22 cellular contexts compared by ENCODE assay signal in genomic region chrX:445727-446126, GRCh38.
"Had no signal": no experiment of that assay in that cellular context is flagged by ENCODE, and none has a peak within 500 bp of the region (broad histone marks: within the 10 kb centered on the region; RNA-seq: fewer than 3 reads in every experiment).

No MANE protein-coding gene starts in this region.

- H3K36me3 ChIP-seq: breast epithelium, heart right ventricle, uterus had no signal

- H3K27me3 ChIP-seq: testis, uterus had no signal

- H3K4me3 Mint-ChIP-seq: activated B cell treated with CpG ODN at 0.5 μM for 24 hours; activated CD4-positive, alpha-beta T cell treated with anti-CD3 and anti-CD28 coated beads for 36 hours; activated naive CD4-positive, alpha-beta T cell treated with anti-CD3 and anti-CD28 coated beads for 36 hours; activated naive CD8-positive, alpha-beta T cell treated with anti-CD3 and anti-CD28 coated beads, Interleukin-2, amount 10 ng/mL, durations not matched to agents 7 days and 5 days; activated T-cell treated with anti-CD3 and anti-CD28 coated beads, Interleukin-2, amount 50 U/mL, for 72 hours; memory B cell had no signal

- DNase-seq: activated B cell treated with CpG ODN at 0.5 μM for 24 hours; activated CD4-positive, alpha-beta T cell treated with anti-CD3 and anti-CD28 coated beads for 36 hours; activated CD4-positive, alpha-beta T cell treated with anti-CD3 and anti-CD28 coated beads, Interleukin-2, amount 50 U/mL, for 48 hours; activated effector memory CD4-positive, alpha-beta T cell treated with Interleukin-2 at 50 U/mL for 16 hours; activated naive CD4-positive, alpha-beta T cell treated with anti-CD3 and anti-CD28 coated beads for 36 hours; activated naive CD8-positive, alpha-beta T cell treated with anti-CD3 and anti-CD28 coated beads, Interleukin-2, amount 10 ng/mL, durations not matched to agents 7 days and 5 days; activated T-cell treated with anti-CD3 and anti-CD28 coated beads, Interleukin-2, amount 50 U/mL, for 72 hours; amniotic stem cell; cortex of kidney; heart right ventricle; left ventricle myocardium superior; mucosa of descending colon; retina; stimulated activated CD4-positive, alpha-beta T cell treated with anti-CD3 and anti-CD28 coated beads, Interleukin-2, amount 100 ng/mL, for 48 hours; stimulated activated naive CD4-positive, alpha-beta T cell; T-helper 9 cell; testis; trophoblast cell; uterus had no signal

- H3K27ac ChIP-seq: breast epithelium, epithelial cell of prostate, heart right ventricle, testis, uterus had no signal

- H3K4me1 Mint-ChIP-seq: activated B cell treated with CpG ODN at 0.5 μM for 24 hours; activated CD4-positive, alpha-beta T cell treated with anti-CD3 and anti-CD28 coated beads for 36 hours; activated naive CD8-positive, alpha-beta T cell treated with anti-CD3 and anti-CD28 coated beads, Interleukin-2, amount 10 ng/mL, durations not matched to agents 7 days and 5 days; memory B cell had no signal

- H3K4me3 ChIP-seq: breast epithelium, heart right ventricle, mucosa of descending colon, testis, uterus had no signal

- ATAC-seq: activated CD4-positive, alpha-beta T cell treated with anti-CD3 and anti-CD28 coated beads for 36 hours; activated T-cell treated with anti-CD3 and anti-CD28 coated beads, Interleukin-2, amount 50 U/mL, for 72 hours; heart right ventricle; left ventricle myocardium superior; mucosa of descending colon had no signal

- H3K27ac Mint-ChIP-seq: activated B cell treated with CpG ODN at 0.5 μM for 24 hours; activated CD4-positive, alpha-beta T cell treated with anti-CD3 and anti-CD28 coated beads for 36 hours; activated naive CD4-positive, alpha-beta T cell treated with anti-CD3 and anti-CD28 coated beads for 36 hours; activated naive CD8-positive, alpha-beta T cell treated with anti-CD3 and anti-CD28 coated beads, Interleukin-2, amount 10 ng/mL, durations not matched to agents 7 days and 5 days; activated T-cell treated with anti-CD3 and anti-CD28 coated beads, Interleukin-2, amount 50 U/mL, for 72 hours; memory B cell had no signal

- H3K36me3 Mint-ChIP-seq: activated naive CD8-positive, alpha-beta T cell treated with anti-CD3 and anti-CD28 coated beads, Interleukin-2, amount 10 ng/mL, durations not matched to agents 7 days and 5 days; memory B cell had no signal

- H3K9me3 Mint-ChIP-seq: activated B cell treated with CpG ODN at 0.5 μM for 24 hours; activated naive CD4-positive, alpha-beta T cell treated with anti-CD3 and anti-CD28 coated beads for 36 hours; activated T-cell treated with anti-CD3 and anti-CD28 coated beads, Interleukin-2, amount 50 U/mL, for 72 hours had no signal

- H3K9me3 ChIP-seq: breast epithelium, mucosa of descending colon, testis, uterus had no signal

- H3K4me1 ChIP-seq: breast epithelium, heart right ventricle, testis, uterus had no signal

- H3K27me3 Mint-ChIP-seq: activated B cell treated with CpG ODN at 0.5 μM for 24 hours; activated CD4-positive, alpha-beta T cell treated with anti-CD3 and anti-CD28 coated beads for 36 hours; activated naive CD8-positive, alpha-beta T cell treated with anti-CD3 and anti-CD28 coated beads, Interleukin-2, amount 10 ng/mL, durations not matched to agents 7 days and 5 days; memory B cell had no signal
